Comparison of ENCODE assay signal across 8 cellular contexts in genomic region chr14:41749425-41749824, GRCh38.
A peak's percentile ranks its signal among the peaks of the same experiment; 100 is the strongest.
DNase-seq lines count a peak whose midpoint lies in the region; ATAC-seq and TF ChIP-seq lines count a peak whose summit lies in the region.

No MANE protein-coding gene starts in this region.

- no peaks in the 10 kb centered on the region for H3K9me2 ChIP-seq in PC-9 (ENCODE audit: insufficient read depth)

- H2AFZ ChIP-seq in PC-9: peak overlapping the region; percentile 65

- H3K27me3 ChIP-seq in PC-9 (ENCODE audit: insufficient read depth, low read depth): no peaks in the 10 kb centered on the region

- no peaks in the 10 kb centered on the region for H3K4me1 ChIP-seq in PC-9 (replicated peaks; ENCODE audit: insufficient read depth)

- H3K36me3 ChIP-seq in PC-9 (ENCODE audit: low read depth): no peaks in the 10 kb centered on the region

- DNase-seq in NCI-H1105 (lab: John Stamatoyannopoulos, UW) (peak; percentile 8), NCI-H1105 treated with DMSO at 0.1 percent for 48 hours (lab: John Stamatoyannopoulos, UW) (no peak), PC-9 (no peak), fibroblast of villous mesenchyme (ENCODE audit: low read depth) (peak; percentile 19), occipital lobe (lab: John Stamatoyannopoulos, UW) (no peak), GM19238 (ENCODE audit: insufficient read length, low spot score) (no peak), KG1 (lab: John Stamatoyannopoulos, UW) (no peak)

- H3K4me3 ChIP-seq in PC-9 (peak overlapping the region; percentile 42; the same call in 1 of the 2 replicates), fibroblast of villous mesenchyme (ENCODE audit: low read depth, low read length) (peak overlapping the region; percentile 25)

- no peaks in the 10 kb centered on the region for H4K20me1 ChIP-seq in PC-9 (ENCODE audit: insufficient read depth)

- H3K4me2 ChIP-seq in PC-9: peak overlapping the region; percentile 72

- no TSS peak for BruUV-seq in PC-9 (replicated peaks; lab: Mats Ljungman, UMichigan)

- no peaks in the 10 kb centered on the region for H3K9me3 ChIP-seq in PC-9 (ENCODE audit: insufficient read depth, low read depth)

- POLR2A ChIA-PET in PC-9 (lab: Charles Lee; ENCODE audit: unreplicated experiment): no interaction called here

- no peak overlapping the region for H3K27ac ChIP-seq in PC-9

- ATAC-seq in HG02870 (IDR thresholded peaks at IDR 0.05; ENCODE audit: unreplicated experiment): peak; percentile 88

- intact Hi-C loops in PC-9 (cut with micrococcal nuclease; ENCODE audit: unreplicated experiment): no loop called here

- H3K79me2 ChIP-seq in PC-9 (ENCODE audit: low read depth): no peaks in the 10 kb centered on the region

- CTCF ChIA-PET in PC-9 (lab: Charles Lee): no interaction called here

- no peak for TF ChIP-seq CTCF in PC-9 (conservative IDR thresholded peaks at IDR 0.05)
- TF ChIP-seq CTCF in fibroblast of villous mesenchyme (IDR thresholded peaks at IDR 0.05; ENCODE audit: insufficient read depth, low read depth, low read length): no peak

- no peaks in the 10 kb centered on the region for H3F3A ChIP-seq in PC-9 (ENCODE audit: insufficient read depth, low read depth)

Comparison
In these comparisons a context has a peak if more than half of its experiments do, and no peak if none do; other contexts are left out.
1. DNase-seq: peak in NCI-H1105 (single experiment) and fibroblast of villous mesenchyme (single experiment); none in NCI-H1105 treated with DMSO at 0.1 percent for 48 hours (single experiment), PC-9 (0 of 2), occipital lobe (single experiment), GM19238 (single experiment) and KG1 (single experiment).